In the genomic region with DNA sequence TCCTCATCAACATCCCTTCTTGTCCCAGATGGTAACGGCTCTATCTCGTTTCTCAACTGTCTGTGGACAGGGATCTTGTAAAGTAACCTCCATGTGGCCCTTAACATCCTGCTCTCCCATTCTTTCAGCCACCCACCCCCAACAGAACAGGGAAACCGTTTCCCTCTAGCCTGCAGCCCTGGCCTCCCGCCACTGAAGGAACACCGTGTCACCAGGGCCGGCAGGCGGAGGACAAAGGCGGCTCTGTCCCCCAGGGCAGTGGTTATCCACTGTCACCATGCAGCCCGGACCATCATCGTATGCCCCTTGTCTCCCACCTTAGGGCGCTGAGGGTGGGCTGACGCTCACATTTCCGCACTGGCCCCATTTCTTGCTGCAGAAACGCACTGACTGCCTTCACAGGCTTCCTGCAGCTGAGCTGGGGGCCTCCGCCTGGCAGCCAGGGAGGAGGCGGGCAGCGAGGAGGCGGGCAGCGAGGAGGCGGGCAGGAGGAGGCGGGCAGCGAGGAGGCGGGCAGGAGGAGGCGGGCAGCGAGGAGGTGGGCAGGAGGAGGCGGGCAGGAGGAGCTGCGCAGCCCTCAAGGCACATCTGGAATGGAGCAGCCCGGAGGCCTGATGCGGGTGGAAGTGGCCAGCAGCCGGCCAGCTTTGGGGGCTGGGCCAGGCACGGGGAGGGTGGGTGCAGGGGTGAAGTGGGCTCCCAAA, we compare ENCODE assay signal across 12 cellular contexts. TPM values are rescaled to one million over a fixed set of nuclear protein-coding genes. Genes with fewer than 3 reads are reported as not detected.
DNase-seq lines count a peak whose midpoint lies in the region; ATAC-seq and TF ChIP-seq lines count a peak whose summit lies in the region.
"Had no signal": no experiment of that assay in that cellular context is flagged by ENCODE, and none has a peak within 500 bp of the region (broad histone marks: within the 10 kb centered on the region; RNA-seq: fewer than 3 reads in every experiment).

No MANE protein-coding gene starts in this region.

- no peaks in the 10 kb centered on the region for H3K9me3 Mint-ChIP-seq in effector memory CD8-positive, alpha-beta T cell
- H3K9me3 Mint-ChIP-seq: activated CD4-positive, alpha-beta memory T cell treated with anti-CD3 and anti-CD28 coated beads, Interleukin-2, amount 10 ng/mL, durations not matched to agents 7 days and 5 days had no signal

- H3K4me3 ChIP-seq in mammary epithelial cell (replicated peaks in 1 of 3; ENCODE audit: insufficient read depth in 1 of 3, low read depth in 2 of 3, low read length in 3 of 3), result no peak overlapping the region
- no peak overlapping the region for H3K4me3 ChIP-seq in lower lobe of right lung
- H3K4me3 ChIP-seq: sigmoid colon had no signal

- H3K27me3 ChIP-seq in mammary epithelial cell (ENCODE audit: insufficient read depth, low read length) (peaks cover 3% of the 10 kb centered on the region), lower lobe of right lung (ENCODE audit: low read depth) (no peaks in the 10 kb centered on the region)

- H4K20me1 ChIP-seq in mammary epithelial cell (ENCODE audit: insufficient read depth, low read length), result no peaks in the 10 kb centered on the region

- no peak overlapping the region for H3K27ac ChIP-seq in mammary epithelial cell (ENCODE audit: insufficient read depth, low read depth, low read length)
- no peak overlapping the region for H3K27ac ChIP-seq in lower lobe of right lung
- H3K27ac ChIP-seq in temporal lobe (ENCODE audit: low read depth, low read length), result peak overlapping the region; percentile 82
- H3K27ac ChIP-seq: KMS-11, sigmoid colon had no signal

- H3K9me3 ChIP-seq in mammary epithelial cell (replicated peaks; ENCODE audit: insufficient read depth, low read length) (no peaks in the 10 kb centered on the region), lower lobe of right lung (no peaks in the 10 kb centered on the region)
- H3K9me3 ChIP-seq: sigmoid colon had no signal

- no TSS peak for BruUV-seq in mammary epithelial cell (replicated peaks; lab: Mats Ljungman, UMichigan)

- peaks cover 4 to 20% of the 10 kb centered on the region in 2 donors for H3K4me1 Mint-ChIP-seq in effector memory CD8-positive, alpha-beta T cell (ENCODE audit: low read depth in 2 of 2)
- H3K4me1 Mint-ChIP-seq: activated CD4-positive, alpha-beta memory T cell treated with anti-CD3 and anti-CD28 coated beads, Interleukin-2, amount 10 ng/mL, durations not matched to agents 7 days and 5 days had no signal

- intact Hi-C loops in mammary epithelial cell (cut with micrococcal nuclease) (no loop called here), lower lobe of right lung (cut with DNase I) (no loop called here)

- H3K9ac ChIP-seq in mammary epithelial cell (ENCODE audit: insufficient read depth, low read length), result no peak overlapping the region
- H3K9ac ChIP-seq: KMS-11 had no signal

- 20% methylated on average over 14 of the region's 31 CpGs for whole genome bisulfite sequencing in mammary epithelial cell (ENCODE audit: low coverage, missing lambda C conversion rate)

- H3K36me3 Mint-ChIP-seq in effector memory CD8-positive, alpha-beta T cell (ENCODE audit: insufficient read depth), result peaks cover 2% of the 10 kb centered on the region

- H3K36me3 ChIP-seq in mammary epithelial cell (ENCODE audit: insufficient read depth, low read length) (no peaks in the 10 kb centered on the region), lower lobe of right lung (no peaks in the 10 kb centered on the region)
- H3K36me3 ChIP-seq: sigmoid colon had no signal

- POLR2A ChIA-PET in HEK293T (lab: Yijun Ruan, JAX), result no interaction called here

- no peak for TF ChIP-seq CTCF in mammary epithelial cell (conservative IDR thresholded peaks at IDR 0.05 in 1 of 2, IDR thresholded peaks at IDR 0.05 in 1 of 2; ENCODE audit: extremely low read depth in 1 of 2, insufficient read depth in 1 of 2, low read depth in 1 of 2, low read length in 2 of 2)
- TF ChIP-seq CTCF in lower lobe of right lung (IDR thresholded peaks at IDR 0.05), result no peak

- CTCF ChIA-PET in mammary epithelial cell (lab: Charles Lee; ENCODE audit: low non-redundant PET) (interaction anchor here (1.0 kb wide), 1 partner anchor 41 kb away, joined by 4 read pairs; no protein-coding TSS in a partner anchor), HEK293T (lab: Yijun Ruan, JAX) (no interaction called here)

- no peak overlapping the region for H3K4me3 Mint-ChIP-seq in effector memory CD8-positive, alpha-beta T cell
- H3K4me3 Mint-ChIP-seq: activated CD4-positive, alpha-beta memory T cell treated with anti-CD3 and anti-CD28 coated beads, Interleukin-2, amount 10 ng/mL, durations not matched to agents 7 days and 5 days had no signal

- peak overlapping the region; percentile 60 for H2AFZ ChIP-seq in mammary epithelial cell (ENCODE audit: low read depth, low read length)

- H3K4me1 ChIP-seq in mammary epithelial cell (ENCODE audit: insufficient read depth, low read length) (peaks cover 27% of the 10 kb centered on the region), lower lobe of right lung (no peaks in the 10 kb centered on the region)
- H3K4me1 ChIP-seq: sigmoid colon had no signal

- no peak overlapping the region for H3K27ac Mint-ChIP-seq in effector memory CD8-positive, alpha-beta T cell
- H3K27ac Mint-ChIP-seq: activated CD4-positive, alpha-beta memory T cell treated with anti-CD3 and anti-CD28 coated beads, Interleukin-2, amount 10 ng/mL, durations not matched to agents 7 days and 5 days had no signal

- peak; percentile 61 for DNase-seq in activated effector memory CD4-positive, alpha-beta T cell treated with anti-CD3 and anti-CD28 coated beads, Interleukin-2, amount 50 U/mL, for 16 hours
- DNase-seq in activated effector memory CD4-positive, alpha-beta T cell treated with Interleukin-2 at 50 U/mL for 16 hours, result no peak
- DNase-seq in mammary epithelial cell (no peak), lower lobe of right lung (peak; percentile 26), HEK293T (ENCODE audit: extremely low spot score) (no peak)
- DNase-seq in effector memory CD8-positive, alpha-beta T cell, result no peak
- DNase-seq: activated CD4-positive, alpha-beta memory T cell treated with anti-CD3 and anti-CD28 coated beads, Interleukin-2, amount 10 ng/mL, durations not matched to agents 7 days and 5 days; effector CD4-positive, alpha-beta T cell; sigmoid colon had no signal

- H3K79me2 ChIP-seq in mammary epithelial cell (ENCODE audit: insufficient read depth, low read length), result no peaks in the 10 kb centered on the region

- ATAC-seq in lower lobe of right lung (no peak), GM19351 (IDR thresholded peaks at IDR 0.05; ENCODE audit: unreplicated experiment) (no peak)
- no peak for ATAC-seq in effector memory CD8-positive, alpha-beta T cell (replicated peaks)

- dilution Hi-C loops in mammary epithelial cell (cut with HindIII; ENCODE audit: low sequenced_read_pairs), result no loop called here

- peaks cover 0 to 10% of the 10 kb centered on the region in 2 donors for H3K27me3 Mint-ChIP-seq in effector memory CD8-positive, alpha-beta T cell

- peak overlapping the region; percentile 18 for H3K4me2 ChIP-seq in mammary epithelial cell (ENCODE audit: insufficient read depth, low read depth, low read length)
- H3K4me2 ChIP-seq: KMS-11 had no signal

- in situ Hi-C loops in mammary epithelial cell (cut with MboI; ENCODE audit: low sequenced_read_pairs in 2 of 2), result loop anchor here in 1 of 2 donors (5.0 kb wide), 1 partner anchor 39 kb away; no protein-coding TSS in a partner anchor

TF ChIP-seq in HEK293T, 16 proteins besides CTCF, POLR2A, EP300 and RAD21:
- no peak for TF ChIP-seq BHLHE40 (IDR thresholded peaks at IDR 0.05; ENCODE audit: borderline replicate concordance)
- TF ChIP-seq LEF1 (IDR thresholded peaks at IDR 0.05; ENCODE audit: borderline replicate concordance), result no peak
- TF ChIP-seq, protein P1, sequence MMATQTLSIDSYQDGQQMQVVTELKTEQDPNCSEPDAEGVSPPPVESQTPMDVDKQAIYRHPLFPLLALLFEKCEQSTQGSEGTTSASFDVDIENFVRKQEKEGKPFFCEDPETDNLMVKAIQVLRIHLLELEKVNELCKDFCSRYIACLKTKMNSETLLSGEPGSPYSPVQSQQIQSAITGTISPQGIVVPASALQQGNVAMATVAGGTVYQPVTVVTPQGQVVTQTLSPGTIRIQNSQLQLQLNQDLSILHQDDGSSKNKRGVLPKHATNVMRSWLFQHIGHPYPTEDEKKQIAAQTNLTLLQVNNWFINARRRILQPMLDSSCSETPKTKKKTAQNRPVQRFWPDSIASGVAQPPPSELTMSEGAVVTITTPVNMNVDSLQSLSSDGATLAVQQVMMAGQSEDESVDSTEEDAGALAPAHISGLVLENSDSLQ (IDR thresholded peaks at IDR 0.05), result no peak
- no peak for TF ChIP-seq SP1 (IDR thresholded peaks at IDR 0.05)
- no peak for TF ChIP-seq CTBP1 (IDR thresholded peaks at IDR 0.05; ENCODE audit: borderline replicate concordance)
- TF ChIP-seq ELF4 (IDR thresholded peaks at IDR 0.05), result no peak
- no peak for TF ChIP-seq L3MBTL2 (conservative IDR thresholded peaks at IDR 0.05)

RNA-seq across cellular contexts. Expression of gene KIAA0232, which starts 20.8 kb away (rescaled TPM):
- total RNA-seq in mammary epithelial cell (10 to 100 TPM; 20.0 to 37.5 TPM), lower lobe of right lung (28.1 TPM), temporal lobe (51.9 TPM)
- 6.7 TPM for polyA plus RNA-seq in mammary epithelial cell
- 11.6 TPM for polyA minus RNA-seq in mammary epithelial cell

RNA-seq across cellular contexts. Expression of gene BLOC1S4, which starts 45.7 kb away (rescaled TPM):
- total RNA-seq in mammary epithelial cell (10 to 100 TPM; 14.1 to 15.3 TPM), lower lobe of right lung (9.0 TPM), temporal lobe (9.3 TPM)
- 14.7 TPM for polyA plus RNA-seq in mammary epithelial cell
- polyA minus RNA-seq in mammary epithelial cell, result 0.26 TPM

RNA-seq across cellular contexts. Expression of gene MRFAP1L1, which starts 52.0 kb away (rescaled TPM):
- 10 to 100 TPM; 34.0 to 35.9 TPM for total RNA-seq in mammary epithelial cell
- 38.6 TPM for polyA plus RNA-seq in mammary epithelial cell
- polyA minus RNA-seq in mammary epithelial cell, result 12.8 TPM
- 48.8 TPM for total RNA-seq in lower lobe of right lung
- total RNA-seq in temporal lobe, result 81.1 TPM

Comparison
In these comparisons a context has a peak if more than half of its experiments do, and no peak if none do; other contexts are left out.
1. DNase-seq: peak in activated effector memory CD4-positive, alpha-beta T cell treated with anti-CD3 and anti-CD28 coated beads, Interleukin-2, amount 50 U/mL, for 16 hours (single experiment) and lower lobe of right lung (single experiment); none in activated effector memory CD4-positive, alpha-beta T cell treated with Interleukin-2 at 50 U/mL for 16 hours (single experiment), mammary epithelial cell (single experiment), effector memory CD8-positive, alpha-beta T cell (0 of 3) and HEK293T (single experiment).